Comparison of ENCODE assay signal across 33 cellular contexts in genomic region chr2:215027775-215028174, GRCh38.
"Had no signal": no experiment of that assay in that cellular context is flagged by ENCODE, and none has a peak within 500 bp of the region (broad histone marks: within the 10 kb centered on the region; RNA-seq: fewer than 3 reads in every experiment).

No MANE protein-coding gene starts in this region.

- DNase-seq: activated CD4-positive, alpha-beta T cell treated with anti-CD3 and anti-CD28 coated beads for 48 hours; activated CD4-positive, alpha-beta T cell treated with anti-CD3 and anti-CD28 coated beads, Interleukin-2, amount 50 U/mL, for 48 hours; activated CD8-positive, alpha-beta memory T cell treated with anti-CD3 and anti-CD28 coated beads, Interleukin-2, amount 50 U/mL, for 4 hours; activated effector memory CD4-positive, alpha-beta T cell treated with anti-CD3 and anti-CD28 coated beads, Interleukin-2, amount 50 U/mL, for 16 hours; activated naive CD4-positive, alpha-beta T cell treated with anti-CD3 and anti-CD28 coated beads for 36 hours; activated naive CD8-positive, alpha-beta T cell treated with anti-CD3 and anti-CD28 coated beads for 36 hours; activated T-cell treated with anti-CD3 and anti-CD28 coated beads, Interleukin-2, amount 50 U/mL, for 1 hour; adrenal gland; central memory CD4-positive, alpha-beta T cell; endodermal cell; heart left ventricle; hypothalamus; immature natural killer cell; midbrain; naive thymus-derived CD4-positive, alpha-beta T cell; psoas muscle; sigmoid colon; small intestine; stimulated activated CD4-positive, alpha-beta T cell treated with anti-CD3 and anti-CD28 coated beads, Interleukin-15, amount 100 ng/mL, for 24 hours; stimulated activated CD4-positive, alpha-beta T cell treated with anti-CD3 and anti-CD28 coated beads, Interleukin-2, amount 100 ng/mL, for 24 hours; stimulated activated naive B cell treated with anti-CD40 and anti-IgM and Interleukin-4, amounts not matched to agents 10 μg/mL and 1 μg/mL and 100 μg/mL, for 72 hours; T1000; tibial artery; upper lobe of right lung; WERI-Rb-1 had no signal

- H3K27ac ChIP-seq: adrenal gland, ascending aorta, breast epithelium, esophagus muscularis mucosa, foreskin keratinocyte, heart left ventricle, psoas muscle, sigmoid colon, suprapubic skin, tibial artery, upper lobe of right lung, WERI-Rb-1 had no signal

- H3K4me3 ChIP-seq: adrenal gland, ascending aorta, breast epithelium, esophagus muscularis mucosa, heart left ventricle, psoas muscle, sigmoid colon, suprapubic skin, tibial artery, upper lobe of right lung had no signal

- H3K4me3 Mint-ChIP-seq: activated naive CD4-positive, alpha-beta T cell treated with anti-CD3 and anti-CD28 coated beads for 36 hours; activated naive CD8-positive, alpha-beta T cell treated with anti-CD3 and anti-CD28 coated beads for 36 hours; activated T-helper 1 cell treated with anti-CD3 and anti-CD28 coated beads, Interleukin-12 subunit alpha, Interleukin-12 subunit beta, Interleukin-2, Interleukin-4 antibody, amounts not matched to agents 30 ng/mL and 10 ng/mL and 1 ng/mL, durations not matched to agents 14 hours and 24 hours and 36 hours; dendritic cell treated with granulocyte-macrophage colony-stimulating factor and Interleukin-4, amounts not matched to agents 40 ng/mL and 50 ng/mL, for 4 days; endodermal cell; immature natural killer cell; naive thymus-derived CD4-positive, alpha-beta T cell; stimulated activated naive B cell treated with anti-CD40 and anti-IgM and Interleukin-4, amounts not matched to agents 10 μg/mL and 1 μg/mL and 100 μg/mL, for 72 hours had no signal

- H3K9me3 Mint-ChIP-seq: activated naive CD4-positive, alpha-beta T cell treated with anti-CD3 and anti-CD28 coated beads for 36 hours; activated naive CD8-positive, alpha-beta T cell treated with anti-CD3 and anti-CD28 coated beads for 36 hours; activated T-helper 1 cell treated with anti-CD3 and anti-CD28 coated beads, Interleukin-12 subunit alpha, Interleukin-12 subunit beta, Interleukin-2, Interleukin-4 antibody, amounts not matched to agents 30 ng/mL and 10 ng/mL and 1 ng/mL, durations not matched to agents 14 hours and 24 hours and 36 hours; dendritic cell treated with granulocyte-macrophage colony-stimulating factor and Interleukin-4, amounts not matched to agents 40 ng/mL and 50 ng/mL, for 4 days; endodermal cell; stimulated activated naive B cell treated with anti-CD40 and anti-IgM and Interleukin-4, amounts not matched to agents 10 μg/mL and 1 μg/mL and 100 μg/mL, for 72 hours had no signal

- H3K79me2 ChIP-seq: parathyroid adenoma had no signal

- H3K4me1 ChIP-seq: adrenal gland, ascending aorta, breast epithelium, esophagus muscularis mucosa, psoas muscle, sigmoid colon, suprapubic skin, upper lobe of right lung had no signal

- H3K27ac Mint-ChIP-seq: activated naive CD4-positive, alpha-beta T cell treated with anti-CD3 and anti-CD28 coated beads for 36 hours; activated naive CD8-positive, alpha-beta T cell treated with anti-CD3 and anti-CD28 coated beads for 36 hours; activated T-helper 1 cell treated with anti-CD3 and anti-CD28 coated beads, Interleukin-12 subunit alpha, Interleukin-12 subunit beta, Interleukin-2, Interleukin-4 antibody, amounts not matched to agents 30 ng/mL and 10 ng/mL and 1 ng/mL, durations not matched to agents 14 hours and 24 hours and 36 hours; dendritic cell treated with granulocyte-macrophage colony-stimulating factor and Interleukin-4, amounts not matched to agents 40 ng/mL and 50 ng/mL, for 4 days; endodermal cell; immature natural killer cell; naive thymus-derived CD4-positive, alpha-beta T cell; stimulated activated naive B cell treated with anti-CD40 and anti-IgM and Interleukin-4, amounts not matched to agents 10 μg/mL and 1 μg/mL and 100 μg/mL, for 72 hours had no signal

- H3K27me3 ChIP-seq: adrenal gland, ascending aorta, breast epithelium, esophagus muscularis mucosa, foreskin keratinocyte, heart left ventricle, sigmoid colon, suprapubic skin, tibial artery, upper lobe of right lung had no signal

- H3K36me3 Mint-ChIP-seq: activated naive CD8-positive, alpha-beta T cell treated with anti-CD3 and anti-CD28 coated beads for 36 hours; immature natural killer cell; naive thymus-derived CD4-positive, alpha-beta T cell; stimulated activated naive B cell treated with anti-CD40 and anti-IgM and Interleukin-4, amounts not matched to agents 10 μg/mL and 1 μg/mL and 100 μg/mL, for 72 hours had no signal

- H3K4me1 Mint-ChIP-seq: activated naive CD8-positive, alpha-beta T cell treated with anti-CD3 and anti-CD28 coated beads for 36 hours; endodermal cell; immature natural killer cell; naive thymus-derived CD4-positive, alpha-beta T cell; stimulated activated naive B cell treated with anti-CD40 and anti-IgM and Interleukin-4, amounts not matched to agents 10 μg/mL and 1 μg/mL and 100 μg/mL, for 72 hours had no signal

- H3K36me3 ChIP-seq: adrenal gland, ascending aorta, breast epithelium, esophagus muscularis mucosa, heart left ventricle, sigmoid colon, suprapubic skin, tibial artery, upper lobe of right lung, WERI-Rb-1 had no signal

- H2AFZ ChIP-seq: parathyroid adenoma had no signal

- H3K27me3 Mint-ChIP-seq: activated naive CD8-positive, alpha-beta T cell treated with anti-CD3 and anti-CD28 coated beads for 36 hours; dendritic cell treated with granulocyte-macrophage colony-stimulating factor and Interleukin-4, amounts not matched to agents 40 ng/mL and 50 ng/mL, for 4 days; stimulated activated naive B cell treated with anti-CD40 and anti-IgM and Interleukin-4, amounts not matched to agents 10 μg/mL and 1 μg/mL and 100 μg/mL, for 72 hours had no signal

- H3K9me3 ChIP-seq: adrenal gland, ascending aorta, breast epithelium, esophagus muscularis mucosa, heart left ventricle, psoas muscle, sigmoid colon, suprapubic skin, tibial artery, upper lobe of right lung had no signal
